In the genomic region with DNA sequence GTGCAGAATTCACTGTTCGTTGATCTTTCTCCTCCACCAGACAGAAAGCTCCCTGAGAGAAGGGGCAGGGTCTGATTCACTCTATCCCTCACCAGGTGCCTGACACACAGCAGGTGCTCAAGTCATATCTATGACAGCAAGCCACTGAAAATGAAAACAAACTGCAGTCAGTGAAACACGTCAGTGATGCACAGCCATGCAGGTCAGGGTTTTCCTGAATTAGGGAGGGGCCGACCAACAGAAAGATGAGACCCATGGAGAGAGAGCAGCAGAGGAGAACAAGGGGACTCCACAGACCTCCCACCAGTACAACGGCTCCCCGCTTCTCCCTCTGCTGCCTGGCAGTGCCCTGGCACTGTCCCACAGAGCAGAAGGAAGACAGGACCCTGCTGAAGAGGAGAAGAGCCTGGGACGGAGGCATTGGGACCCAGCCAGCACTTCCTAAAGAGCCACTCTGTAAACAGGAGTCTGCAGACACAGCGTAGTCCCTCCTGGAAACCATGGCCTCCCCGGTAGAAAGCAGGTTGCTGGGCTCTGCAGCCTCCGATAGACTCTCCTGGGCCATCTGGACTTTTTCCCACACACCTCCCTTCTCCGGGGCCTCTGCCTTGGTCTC, we compare ENCODE assay signal across 1 cellular context.
TF ChIP-seq lines count a peak whose summit lies in the region.

No MANE protein-coding gene starts in this region.

TF ChIP-seq in GM23338, 12 proteins besides CTCF, POLR2A, EP300 and RAD21 (continued from another document):
- TF ChIP-seq, protein P1, sequence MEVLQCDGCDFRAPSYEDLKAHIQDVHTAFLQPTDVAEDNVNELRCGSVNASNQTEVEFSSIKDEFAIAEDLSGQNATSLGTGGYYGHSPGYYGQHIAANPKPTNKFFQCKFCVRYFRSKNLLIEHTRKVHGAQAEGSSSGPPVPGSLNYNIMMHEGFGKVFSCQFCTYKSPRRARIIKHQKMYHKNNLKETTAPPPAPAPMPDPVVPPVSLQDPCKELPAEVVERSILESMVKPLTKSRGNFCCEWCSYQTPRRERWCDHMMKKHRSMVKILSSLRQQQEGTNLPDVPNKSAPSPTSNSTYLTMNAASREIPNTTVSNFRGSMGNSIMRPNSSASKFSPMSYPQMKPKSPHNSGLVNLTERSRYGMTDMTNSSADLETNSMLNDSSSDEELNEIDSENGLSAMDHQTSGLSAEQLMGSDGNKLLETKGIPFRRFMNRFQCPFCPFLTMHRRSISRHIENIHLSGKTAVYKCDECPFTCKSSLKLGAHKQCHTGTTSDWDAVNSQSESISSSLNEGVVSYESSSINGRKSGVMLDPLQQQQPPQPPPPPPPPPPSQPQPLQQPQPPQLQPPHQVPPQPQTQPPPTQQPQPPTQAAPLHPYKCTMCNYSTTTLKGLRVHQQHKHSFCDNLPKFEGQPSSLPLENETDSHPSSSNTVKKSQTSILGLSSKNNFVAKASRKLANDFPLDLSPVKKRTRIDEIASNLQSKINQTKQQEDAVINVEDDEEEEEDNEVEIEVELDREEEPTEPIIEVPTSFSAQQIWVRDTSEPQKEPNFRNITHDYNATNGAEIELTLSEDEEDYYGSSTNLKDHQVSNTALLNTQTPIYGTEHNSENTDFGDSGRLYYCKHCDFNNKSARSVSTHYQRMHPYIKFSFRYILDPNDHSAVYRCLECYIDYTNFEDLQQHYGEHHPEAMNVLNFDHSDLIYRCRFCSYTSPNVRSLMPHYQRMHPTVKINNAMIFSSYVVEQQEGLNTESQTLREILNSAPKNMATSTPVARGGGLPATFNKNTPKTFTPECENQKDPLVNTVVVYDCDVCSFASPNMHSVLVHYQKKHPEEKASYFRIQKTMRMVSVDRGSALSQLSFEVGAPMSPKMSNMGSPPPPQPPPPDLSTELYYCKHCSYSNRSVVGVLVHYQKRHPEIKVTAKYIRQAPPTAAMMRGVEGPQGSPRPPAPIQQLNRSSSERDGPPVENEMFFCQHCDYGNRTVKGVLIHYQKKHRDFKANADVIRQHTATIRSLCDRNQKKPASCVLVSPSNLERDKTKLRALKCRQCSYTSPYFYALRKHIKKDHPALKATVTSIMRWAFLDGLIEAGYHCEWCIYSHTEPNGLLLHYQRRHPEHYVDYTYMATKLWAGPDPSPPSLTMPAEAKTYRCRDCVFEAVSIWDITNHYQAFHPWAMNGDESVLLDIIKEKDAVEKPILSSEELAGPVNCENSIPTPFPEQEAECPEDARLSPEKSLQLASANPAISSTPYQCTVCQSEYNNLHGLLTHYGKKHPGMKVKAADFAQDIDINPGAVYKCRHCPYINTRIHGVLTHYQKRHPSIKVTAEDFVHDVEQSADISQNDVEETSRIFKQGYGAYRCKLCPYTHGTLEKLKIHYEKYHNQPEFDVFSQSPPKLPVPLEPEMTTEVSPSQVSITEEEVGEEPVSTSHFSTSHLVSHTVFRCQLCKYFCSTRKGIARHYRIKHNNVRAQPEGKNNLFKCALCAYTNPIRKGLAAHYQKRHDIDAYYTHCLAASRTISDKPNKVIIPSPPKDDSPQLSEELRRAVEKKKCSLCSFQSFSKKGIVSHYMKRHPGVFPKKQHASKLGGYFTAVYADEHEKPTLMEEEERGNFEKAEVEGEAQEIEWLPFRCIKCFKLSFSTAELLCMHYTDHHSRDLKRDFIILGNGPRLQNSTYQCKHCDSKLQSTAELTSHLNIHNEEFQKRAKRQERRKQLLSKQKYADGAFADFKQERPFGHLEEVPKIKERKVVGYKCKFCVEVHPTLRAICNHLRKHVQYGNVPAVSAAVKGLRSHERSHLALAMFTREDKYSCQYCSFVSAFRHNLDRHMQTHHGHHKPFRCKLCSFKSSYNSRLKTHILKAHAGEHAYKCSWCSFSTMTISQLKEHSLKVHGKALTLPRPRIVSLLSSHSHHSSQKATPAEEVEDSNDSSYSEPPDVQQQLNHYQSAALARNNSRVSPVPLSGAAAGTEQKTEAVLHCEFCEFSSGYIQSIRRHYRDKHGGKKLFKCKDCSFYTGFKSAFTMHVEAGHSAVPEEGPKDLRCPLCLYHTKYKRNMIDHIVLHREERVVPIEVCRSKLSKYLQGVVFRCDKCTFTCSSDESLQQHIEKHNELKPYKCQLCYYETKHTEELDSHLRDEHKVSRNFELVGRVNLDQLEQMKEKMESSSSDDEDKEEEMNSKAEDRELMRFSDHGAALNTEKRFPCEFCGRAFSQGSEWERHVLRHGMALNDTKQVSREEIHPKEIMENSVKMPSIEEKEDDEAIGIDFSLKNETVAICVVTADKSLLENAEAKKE (CRISPR knock-in tag; IDR thresholded peaks at IDR 0.05): no peak
- no peak for TF ChIP-seq NANOG (IDR thresholded peaks at IDR 0.05; ENCODE audit: borderline replicate concordance)
- no peak for TF ChIP-seq EZH2phosphoT487 (IDR thresholded peaks at IDR 0.05; ENCODE audit: unreplicated experiment)
- TF ChIP-seq POLR2AphosphoS5 (IDR thresholded peaks at IDR 0.05; ENCODE audit: low read depth): no peak
- no peak for TF ChIP-seq EZH2 (IDR thresholded peaks at IDR 0.05; ENCODE audit: low read depth, unreplicated experiment)
